In the genomic region with DNA sequence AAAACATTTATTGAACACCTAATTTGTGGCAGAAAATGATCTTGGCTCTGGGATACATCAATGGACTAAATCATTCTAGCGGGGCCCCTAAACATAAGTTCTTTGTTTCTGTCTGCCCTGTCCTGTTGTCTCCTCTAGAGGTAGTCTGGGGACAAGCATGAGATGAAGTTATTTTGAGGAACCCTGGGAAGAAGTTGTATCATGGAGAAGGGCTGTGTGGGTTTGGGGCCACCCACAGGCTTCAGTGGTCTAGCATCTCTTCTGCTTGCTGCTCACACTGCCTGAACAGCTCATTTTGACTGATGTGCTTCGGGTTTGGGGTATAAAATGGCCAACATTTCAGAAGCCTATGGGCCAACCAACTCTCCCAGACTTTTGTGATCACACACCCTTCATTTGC, we compare ENCODE assay signal across 26 cellular contexts. TPM values are rescaled to one million over a fixed set of nuclear protein-coding genes. Genes with fewer than 3 reads are reported as not detected.
DNase-seq lines count a peak whose midpoint lies in the region; ATAC-seq, FAIRE-seq and TF ChIP-seq lines count a peak whose summit lies in the region.
"Had no signal": no experiment of that assay in that cellular context is flagged by ENCODE, and none has a peak within 500 bp of the region (broad histone marks: within the 10 kb centered on the region; RNA-seq: fewer than 3 reads in every experiment).

No MANE protein-coding gene starts in this region.

- no peaks in the 10 kb centered on the region for H3K27me3 ChIP-seq in right lobe of liver
- no peaks in the 10 kb centered on the region; a peak in 1 of 5 replicates for H3K27me3 ChIP-seq in HepG2 (ENCODE audit: control insufficient read depth in 1 of 2, insufficient read depth in 2 of 2, low read length in 2 of 2)
- H3K27me3 ChIP-seq in osteoblast (ENCODE audit: insufficient read depth, low read length): no peaks in the 10 kb centered on the region

- in situ Hi-C loops in HepG2 (cut with HindIII; ENCODE audit: extremely low pct_ligation_motif_present, low pct_unique_long_range_greater_than_20kb): no loop called here

- H4K20me1 ChIP-seq in HepG2 (ENCODE audit: insufficient read depth, low read length): no peaks in the 10 kb centered on the region
- H4K20me1 ChIP-seq in osteoblast (ENCODE audit: insufficient read depth, low read length): no peaks in the 10 kb centered on the region

- ATAC-seq in right lobe of liver (no peak), HepG2 (no peak), GM18861 (IDR thresholded peaks at IDR 0.05; ENCODE audit: unreplicated experiment) (no peak)
- ATAC-seq: GM23338, Panc1 had no signal

- peaks cover 0 to 62% (median 25%) of the 10 kb centered on the region in 4 donors for H3K4me1 ChIP-seq in right lobe of liver
- peaks cover 29% of the 10 kb centered on the region for H3K4me1 ChIP-seq in HepG2 (ENCODE audit: insufficient read depth, low read length)
- H3K4me1 ChIP-seq in osteoblast (ENCODE audit: insufficient read depth, low read length): no peaks in the 10 kb centered on the region

- H3K79me2 ChIP-seq in HepG2 (ENCODE audit: insufficient read depth, low read length): no peaks in the 10 kb centered on the region
- H3K79me2 ChIP-seq in osteoblast (ENCODE audit: insufficient read depth, low read length): no peaks in the 10 kb centered on the region

- no peak overlapping the region for H3K9ac ChIP-seq in HepG2 (ENCODE audit: insufficient read depth, low read depth, low read length)

- intact Hi-C loops in right lobe of liver (cut with DNase I): no loop called here
- intact Hi-C loops in HepG2 (cut with micrococcal nuclease; ENCODE audit: unreplicated experiment): no loop called here

- no peak for TF ChIP-seq RAD21 in HepG2 (CRISPR knock-in tag; IDR thresholded peaks at IDR 0.05)

- H3K9me3 ChIP-seq in right lobe of liver: no peaks in the 10 kb centered on the region
- H3K9me3 ChIP-seq in HepG2 (ENCODE audit: low read length): no peaks in the 10 kb centered on the region
- no peaks in the 10 kb centered on the region for H3K9me3 ChIP-seq in osteoblast (ENCODE audit: low read depth, low read length)

- no peak overlapping the region for H3K4me3 ChIP-seq in right lobe of liver
- no peak overlapping the region for H3K4me3 ChIP-seq in HepG2 (replicated peaks in 1 of 3; ENCODE audit: insufficient read depth in 1 of 3, low read depth in 2 of 3, low read length in 3 of 3)
- no peak overlapping the region for H3K4me3 ChIP-seq in osteoblast (ENCODE audit: insufficient read depth, low read length)
- H3K4me3 ChIP-seq: GM23338, SK-N-MC had no signal

- CTCF ChIA-PET in HepG2 (lab: Yijun Ruan, JAX; ENCODE audit: low intra/inter-chr PET ratio, low total read pairs): no interaction called here

- H3K36me3 ChIP-seq in right lobe of liver (no peaks in the 10 kb centered on the region), HepG2 (replicated peaks in 1 of 2; ENCODE audit: control insufficient read depth in 1 of 2, insufficient read depth in 2 of 2, low read length in 2 of 2) (no peaks in the 10 kb centered on the region), osteoblast (ENCODE audit: insufficient read depth, low read length) (no peaks in the 10 kb centered on the region)

- TF ChIP-seq CTCF in right lobe of liver (IDR thresholded peaks at IDR 0.05): no peak
- TF ChIP-seq CTCF in HepG2 (CRISPR knock-in tag; IDR thresholded peaks at IDR 0.05): no peak
- TF ChIP-seq CTCF in osteoblast (IDR thresholded peaks at IDR 0.05; ENCODE audit: extremely low read depth, low read depth, low read length): no peak

- POLR2A ChIA-PET in HepG2 (lab: Yijun Ruan, JAX): no interaction called here

- WGBS in right lobe of liver (ENCODE audit: insufficient coverage, low coverage, low lambda C conversion rate, missing lambda C conversion rate): 100% methylated on average over 1 of the region's 2 CpGs
- 65% methylated on average over 2 of the region's 2 CpGs for WGBS in HepG2 (ENCODE audit: low lambda C conversion rate)

- TF ChIP-seq EP300 in HepG2 (IDR thresholded peaks at IDR 0.05; ENCODE audit: low read depth in 2 of 2, low read length in 2 of 2) (no peak), HepG2 (CRISPR knock-in tag; IDR thresholded peaks at IDR 0.05; ENCODE audit: borderline replicate concordance) (no peak)

- H3K4me2 ChIP-seq in HepG2 (ENCODE audit: low read depth, low read length) (no peak overlapping the region), osteoblast (ENCODE audit: insufficient read depth, low read length) (no peak overlapping the region)
- H3K4me2 ChIP-seq: GM23338 had no signal

- FAIRE-seq in HepG2 (lab: Jason Lieb, UNC) (no peak), GM12892 (lab: Jason Lieb, UNC) (no peak)
- FAIRE-seq: HTR-8/SVneo had no signal

- no peak overlapping the region for H2AFZ ChIP-seq in HepG2 (ENCODE audit: low read length)
- H2AFZ ChIP-seq in osteoblast (ENCODE audit: low read length): no peak overlapping the region
- H2AFZ ChIP-seq: GM23338 had no signal

- DNase-seq in right lobe of liver (no peak), HepG2 (ENCODE audit: low spot score) (no peak), caudate nucleus (lab: John Stamatoyannopoulos, UW) (no peak), GM12892 (ENCODE audit: insufficient read length) (no peak), osteoblast (ENCODE audit: insufficient read length, low spot score, missing footprints) (no peak)
- DNase-seq: CD4-positive, alpha-beta T cell; COR-L47; DMS53; H9; KBM-7; NCI-H1092; NCI-H1436; NCI-H187; NCI-H2081 treated with DMSO at 0.1 percent for 48 hours; NCI-H2171; NCI-H226; NCI-H510A; NCI-H69; SHP77 had no signal

- TF ChIP-seq POLR2A in right lobe of liver (IDR thresholded peaks at IDR 0.05) (no peak), HepG2 (IDR thresholded peaks at IDR 0.05; ENCODE audit: insufficient read depth in 1 of 2, low read depth in 2 of 2, low read length in 2 of 2) (no peak), GM12892 (IDR thresholded peaks at IDR 0.05; ENCODE audit: low read depth, low read length) (no peak)

- peak overlapping the region in 2 of 3 donors; percentile 82 to 88 for H3K27ac ChIP-seq in right lobe of liver
- no peak overlapping the region for H3K27ac ChIP-seq in HepG2 (ENCODE audit: extremely low read length, insufficient read depth, low read length)
- peak overlapping the region; percentile 84 for H3K27ac ChIP-seq in caudate nucleus (ENCODE audit: low read depth, low read length)
- H3K27ac ChIP-seq in temporal lobe (ENCODE audit: low read depth, low read length): peak overlapping the region; percentile 14
- no peak overlapping the region for H3K27ac ChIP-seq in osteoblast (ENCODE audit: low read depth, low read length)
- H3K27ac ChIP-seq: RWPE1, SK-N-MC had no signal

- BruUV-seq in HepG2 (replicated peaks; lab: Mats Ljungman, UMichigan): no TSS peak

TF ChIP-seq in HepG2, 621 proteins besides CTCF, POLR2A, EP300 and RAD21:
- TF ChIP-seq ZBTB44 (CRISPR knock-in tag; IDR thresholded peaks at IDR 0.05) (no peak), ZFP82 (CRISPR knock-in tag; IDR thresholded peaks at IDR 0.05; ENCODE audit: borderline replicate concordance) (no peak), IKZF1 (IDR thresholded peaks at IDR 0.05) (no peak), SMARCC2 (IDR thresholded peaks at IDR 0.05) (no peak), ATRX (CRISPR knock-in tag; IDR thresholded peaks at IDR 0.05; ENCODE audit: borderline replicate concordance) (no peak)

RNA-seq across cellular contexts. Expression of gene OSBPL11, which starts 50.3 kb away (rescaled TPM):
- total RNA-seq in right lobe of liver (10 to 100 TPM in 5 of 6 experiments, 1 to 10 TPM in 1; 9.3 to 24.6 (median 13.4) TPM), HepG2 (2016; rRNA removed; fragmentation: Illumina TruSeq; extraction: Trizol) (10.9 and 18.7 TPM in 2 replicates), temporal lobe (17.7 TPM), osteoblast (9.4 and 10.3 TPM in 2 replicates)
- total RNA-seq in HepG2 (2016; cell fraction: cytosol; rRNA removed; fragmentation: Illumina TruSeq; extraction: Trizol; ENCODE audit: low read depth): 2.9 and 3.2 TPM in 2 replicates
- 11.5 and 16.9 TPM in 2 replicates for total RNA-seq in HepG2 (2016; cell fraction: insoluble cytoplasmic fraction; rRNA removed; fragmentation: Illumina TruSeq; extraction: Trizol)
- total RNA-seq in HepG2 (2016; cell fraction: membrane; rRNA removed; fragmentation: Illumina TruSeq; extraction: Trizol): 9.0 and 9.8 TPM in 2 replicates
- 8.9 and 9.6 TPM in 2 replicates for total RNA-seq in HepG2 (2016; cell fraction: nucleus; rRNA removed; fragmentation: Illumina TruSeq; extraction: Trizol)
- polyA plus RNA-seq in HepG2 (2011; rRNA removed): 3.9 TPM in 2 replicates
- polyA plus RNA-seq in HepG2 (2011; cell fraction: cytosol; rRNA removed): 2.0 and 3.4 TPM in 2 replicates
- 1.5 and 1.7 TPM in 2 replicates for polyA plus RNA-seq in HepG2 (2011; cell fraction: nucleus; rRNA removed)
- 6.5 and 7.2 TPM in 2 replicates for polyA plus RNA-seq in HepG2 (2012)
- 1.2 TPM in 2 replicates for polyA plus RNA-seq in HepG2 (2016; cell fraction: cytosol; fragmentation: Illumina TruSeq; extraction: Trizol; ENCODE audit: low read depth)
- polyA plus RNA-seq in HepG2 (2016; cell fraction: insoluble cytoplasmic fraction; fragmentation: Illumina TruSeq; extraction: Trizol; ENCODE audit: low read depth): 15.7 and 16.2 TPM in 2 replicates
- 4.6 and 4.7 TPM in 2 replicates for polyA plus RNA-seq in HepG2 (2016; cell fraction: membrane; fragmentation: Illumina TruSeq; extraction: Trizol; ENCODE audit: low read depth)
- 10.4 and 11.5 TPM in 2 replicates for polyA plus RNA-seq in HepG2 (2016; cell fraction: nucleus; fragmentation: Illumina TruSeq; extraction: Trizol; ENCODE audit: insufficient read depth, low read depth)
- polyA minus RNA-seq in HepG2 (2011; rRNA and poly(A)+ RNA removed; ENCODE audit: low replicate concordance): 5.5 and 9.0 TPM in 2 replicates
- polyA minus RNA-seq in HepG2 (2011; cell fraction: cytosol; rRNA and poly(A)+ RNA removed): 4.7 and 6.8 TPM in 2 replicates
- polyA minus RNA-seq in HepG2 (2011; cell fraction: nucleus; rRNA and poly(A)+ RNA removed): 5.5 and 6.8 TPM in 2 replicates
- 8.1 TPM for polyA plus RNA-seq in GM12892 (2012; ENCODE audit: missing spikeins)

Comparison
In these comparisons a context has a peak if more than half of its experiments do, and no peak if none do; other contexts are left out.
1. H3K27ac ChIP-seq: peak in right lobe of liver (2 of 3), caudate nucleus (single experiment) and temporal lobe (single experiment); none in HepG2 (single experiment) and osteoblast (single experiment).